26 cellular contexts compared by ENCODE assay signal in genomic region chr20:34928411-34928810, GRCh38. TPM values are rescaled to one million over a fixed set of nuclear protein-coding genes. Genes with fewer than 3 reads are reported as not detected.
"Had no signal": no experiment of that assay in that cellular context is flagged by ENCODE, and none has a peak within 500 bp of the region (broad histone marks: within the 10 kb centered on the region; RNA-seq: fewer than 3 reads in every experiment).

No MANE protein-coding gene starts in this region.

- H3K27ac Mint-ChIP-seq: activated B cell treated with CpG ODN at 0.5 μM for 24 hours; activated naive CD8-positive, alpha-beta T cell treated with anti-CD3 and anti-CD28 coated beads, Interleukin-2, amount 50 U/mL, for 24 hours; activated T-cell treated with anti-CD3 and anti-CD28 coated beads, Interleukin-2, amount 50 U/mL, for 72 hours; dendritic cell treated with granulocyte-macrophage colony-stimulating factor and Interleukin-4, amounts not matched to agents 40 ng/mL and 50 ng/mL, for 4 days; nephron had no signal

- H3K4me1 Mint-ChIP-seq: activated B cell treated with CpG ODN at 0.5 μM for 24 hours; activated naive CD8-positive, alpha-beta T cell treated with anti-CD3 and anti-CD28 coated beads, Interleukin-2, amount 50 U/mL, for 24 hours; nephron had no signal

- H3K4me3 Mint-ChIP-seq: activated B cell treated with CpG ODN at 0.5 μM for 24 hours; activated CD4-positive, alpha-beta T cell treated with anti-CD3 and anti-CD28 coated beads for 36 hours; activated naive CD8-positive, alpha-beta T cell treated with anti-CD3 and anti-CD28 coated beads, Interleukin-2, amount 50 U/mL, for 24 hours; activated T-cell treated with anti-CD3 and anti-CD28 coated beads, Interleukin-2, amount 50 U/mL, for 72 hours; dendritic cell treated with granulocyte-macrophage colony-stimulating factor and Interleukin-4, amounts not matched to agents 40 ng/mL and 50 ng/mL, for 4 days; nephron; stimulated activated naive CD8-positive, alpha-beta T cell treated with anti-CD3 and anti-CD28 coated beads, Interleukin-15, amount 100 ng/mL, for 72 hours had no signal

- H3K27me3 ChIP-seq: body of pancreas, left lung, pancreas, suprapubic skin, tibial nerve, uterus had no signal

- H3K27me3 Mint-ChIP-seq: activated B cell treated with CpG ODN at 0.5 μM for 24 hours; activated CD4-positive, alpha-beta T cell treated with anti-CD3 and anti-CD28 coated beads for 36 hours; activated naive CD8-positive, alpha-beta T cell treated with anti-CD3 and anti-CD28 coated beads, Interleukin-2, amount 50 U/mL, for 24 hours; dendritic cell treated with granulocyte-macrophage colony-stimulating factor and Interleukin-4, amounts not matched to agents 40 ng/mL and 50 ng/mL, for 4 days; stimulated activated naive CD8-positive, alpha-beta T cell treated with anti-CD3 and anti-CD28 coated beads, Interleukin-15, amount 100 ng/mL, for 72 hours had no signal

- H3K27ac ChIP-seq: body of pancreas, left lung, pancreas, suprapubic skin, uterus had no signal

- H3K4me1 ChIP-seq: pancreas, uterus had no signal

- DNase-seq: activated B cell treated with CpG ODN at 0.5 μM for 24 hours; activated CD4-positive, alpha-beta T cell treated with anti-CD3 and anti-CD28 coated beads for 36 hours; activated CD4-positive, alpha-beta T cell treated with anti-CD3 and anti-CD28 coated beads, Interleukin-2, amount 50 U/mL, for 4 hours; activated CD8-positive, alpha-beta memory T cell treated with anti-CD3 and anti-CD28 coated beads, Interleukin-2, amount 50 U/mL, for 48 hours; activated gamma-delta T cell; activated naive CD4-positive, alpha-beta T cell treated with anti-CD3 and anti-CD28 coated beads, Interleukin-2, amount 50 U/mL, for 16 hours; activated naive CD8-positive, alpha-beta T cell treated with anti-CD3 and anti-CD28 coated beads, Interleukin-2, amount 50 U/mL, for 24 hours; activated T-cell treated with anti-CD3 and anti-CD28 coated beads, Interleukin-2, amount 50 U/mL, for 72 hours; anterior cingulate cortex; body of pancreas; effector CD4-positive, alpha-beta T cell; erythroblast; kidney glomerular epithelial cell; left lung; pancreas; right cardiac atrium; stimulated activated CD4-positive, alpha-beta T cell treated with anti-CD3 and anti-CD28 coated beads, Interleukin-1b, Interleukin-23, amount 100 ng/mL, for 48 hours; stimulated activated naive CD8-positive, alpha-beta T cell treated with anti-CD3 and anti-CD28 coated beads, Interleukin-15, amount 100 ng/mL, for 72 hours; uterus had no signal

- H3K4me3 ChIP-seq: body of pancreas, left lung, lung, pancreas, skin epidermis, suprapubic skin, tibial nerve, uterus had no signal

- ATAC-seq: activated CD4-positive, alpha-beta T cell treated with anti-CD3 and anti-CD28 coated beads for 36 hours; activated naive CD8-positive, alpha-beta T cell treated with anti-CD3 and anti-CD28 coated beads, Interleukin-2, amount 50 U/mL, for 24 hours; activated T-cell treated with anti-CD3 and anti-CD28 coated beads, Interleukin-2, amount 50 U/mL, for 72 hours; body of pancreas; left lung; pancreas; right cardiac atrium; stimulated activated naive CD8-positive, alpha-beta T cell treated with anti-CD3 and anti-CD28 coated beads, Interleukin-15, amount 100 ng/mL, for 72 hours had no signal

- H3K9me3 Mint-ChIP-seq: activated B cell treated with CpG ODN at 0.5 μM for 24 hours; activated naive CD8-positive, alpha-beta T cell treated with anti-CD3 and anti-CD28 coated beads, Interleukin-2, amount 50 U/mL, for 24 hours; activated T-cell treated with anti-CD3 and anti-CD28 coated beads, Interleukin-2, amount 50 U/mL, for 72 hours; dendritic cell treated with granulocyte-macrophage colony-stimulating factor and Interleukin-4, amounts not matched to agents 40 ng/mL and 50 ng/mL, for 4 days; nephron; stimulated activated naive CD8-positive, alpha-beta T cell treated with anti-CD3 and anti-CD28 coated beads, Interleukin-15, amount 100 ng/mL, for 72 hours had no signal

- H3K9me3 ChIP-seq: body of pancreas, left lung, pancreas, suprapubic skin, tibial nerve, uterus had no signal

- H3K36me3 ChIP-seq: uterus had no signal

RNA-seq across cellular contexts. Expression of gene MYH7B, which starts 27.3 kb away (rescaled TPM):
- total RNA-seq: glomerular endothelial cell had no signal
